In the genomic region with DNA sequence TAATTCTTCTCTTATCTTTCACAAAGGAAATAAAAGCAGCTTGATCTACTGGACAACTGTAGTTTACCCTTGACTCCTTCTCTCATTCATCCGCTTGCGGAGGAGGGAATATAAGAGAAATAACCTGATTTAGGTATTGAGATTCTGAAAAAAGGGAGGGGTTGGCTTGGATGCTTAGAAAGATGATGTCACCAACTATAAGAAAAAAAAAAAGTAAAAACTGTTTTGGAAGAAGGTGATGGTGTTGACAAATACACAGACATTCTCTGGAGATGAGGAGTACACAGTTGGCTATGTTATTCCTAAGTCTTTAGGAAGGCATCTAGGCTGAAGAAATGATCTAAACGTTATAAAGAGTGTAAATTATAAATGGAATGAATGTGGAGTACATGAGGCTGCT, we compare ENCODE assay signal across 7 cellular contexts.
"Had no signal": no experiment of that assay in that cellular context is flagged by ENCODE, and none has a peak within 500 bp of the region (broad histone marks: within the 10 kb centered on the region; RNA-seq: fewer than 3 reads in every experiment).

No MANE protein-coding gene starts in this region.

- ATAC-seq: K562 had no signal

- H3K27ac ChIP-seq: HL-60, KMS-11 had no signal

- DNase-seq: IMR-90, KBM-7, KG1 had no signal

- H3K4me2 ChIP-seq: KMS-11 had no signal

- H3K9ac ChIP-seq: KMS-11 had no signal

- H3K4me3 ChIP-seq: K562 had no signal

- FAIRE-seq: HTR-8/SVneo, K562 had no signal
